ENCODE assay signal across 14 cellular contexts in the genomic region with DNA sequence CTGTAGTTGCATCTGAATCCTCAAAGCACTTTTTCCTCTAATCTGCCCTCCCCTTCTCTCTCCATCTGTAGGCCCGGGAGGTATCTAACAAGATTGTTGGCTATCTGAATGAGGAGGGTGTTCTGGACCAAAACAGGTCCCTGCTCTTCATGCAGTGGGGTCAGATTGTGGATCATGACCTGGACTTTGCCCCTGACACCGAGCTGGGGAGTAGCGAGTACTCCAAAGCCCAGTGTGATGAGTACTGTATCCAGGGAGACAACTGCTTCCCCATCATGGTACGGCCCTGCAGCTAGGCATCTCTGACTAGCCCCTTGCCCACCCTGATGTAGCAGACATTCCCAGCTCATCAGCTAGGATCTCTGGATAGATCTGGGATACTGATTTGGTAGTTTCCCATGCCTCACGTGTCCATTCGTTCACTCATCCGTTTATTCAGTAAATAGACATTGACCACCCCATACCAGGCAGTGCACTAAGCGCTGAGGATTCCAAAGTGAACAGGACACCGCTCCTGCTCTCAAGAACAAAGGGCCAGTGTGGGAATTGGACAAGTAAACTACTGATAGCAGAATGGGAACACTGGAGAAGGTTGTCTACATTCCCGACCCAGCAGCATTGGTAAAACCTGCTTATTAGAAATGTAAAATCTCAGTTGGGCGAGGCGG. TPM values are rescaled to one million over a fixed set of nuclear protein-coding genes. Genes with fewer than 3 reads are reported as not detected.
DNase-seq lines count a peak whose midpoint lies in the region; ATAC-seq, FAIRE-seq and TF ChIP-seq lines count a peak whose summit lies in the region.
"Had no signal": no experiment of that assay in that cellular context is flagged by ENCODE, and none has a peak within 500 bp of the region (broad histone marks: within the 10 kb centered on the region; RNA-seq: fewer than 3 reads in every experiment).

No MANE protein-coding gene starts in this region.

- no peaks in the 10 kb centered on the region for H3K79me2 ChIP-seq in OCI-LY1 (ENCODE audit: insufficient read depth, low read length)

- no peaks in the 10 kb centered on the region for H4K20me1 ChIP-seq in OCI-LY1 (ENCODE audit: insufficient read depth, low read length)

- H3K27me3 Mint-ChIP-seq in activated naive CD4-positive, alpha-beta T cell treated with anti-CD3 and anti-CD28 coated beads, Interleukin-2, amount 10 ng/mL, durations not matched to agents 7 days and 5 days: peaks cover 84% of the 10 kb centered on the region
- H3K27me3 Mint-ChIP-seq in effector memory CD8-positive, alpha-beta T cell: peaks cover 12 to 55% of the 10 kb centered on the region in 2 donors
- peaks cover 53% of the 10 kb centered on the region for H3K27me3 Mint-ChIP-seq in osteocyte (ENCODE audit: unreplicated experiment)

- peaks cover 4% of the 10 kb centered on the region for H3K4me1 ChIP-seq in OCI-LY1 (ENCODE audit: insufficient read depth, low read length, severe bottlenecking)
- peaks cover 0 to 2% of the 10 kb centered on the region in 2 donors for H3K4me1 ChIP-seq in kidney (ENCODE audit: control insufficient read depth in 1 of 2, insufficient read depth in 1 of 2, low read depth in 1 of 2, low read length in 2 of 2)

- H3K27me3 ChIP-seq in OCI-LY1 (ENCODE audit: insufficient read depth, low read length): peaks cover 6% of the 10 kb centered on the region; the same call in 1 of the 2 replicates

- H3K4me3 Mint-ChIP-seq in activated naive CD4-positive, alpha-beta T cell treated with anti-CD3 and anti-CD28 coated beads, Interleukin-2, amount 10 ng/mL, durations not matched to agents 7 days and 5 days: peak overlapping the region; percentile 64
- peak overlapping the region; percentile 70 to 73 for H3K4me3 Mint-ChIP-seq in effector memory CD8-positive, alpha-beta T cell
- no peak overlapping the region for H3K4me3 Mint-ChIP-seq in osteocyte (ENCODE audit: unreplicated experiment)

- H3K36me3 Mint-ChIP-seq in activated naive CD4-positive, alpha-beta T cell treated with anti-CD3 and anti-CD28 coated beads, Interleukin-2, amount 10 ng/mL, durations not matched to agents 7 days and 5 days: no peaks in the 10 kb centered on the region
- peaks cover 3% of the 10 kb centered on the region for H3K36me3 Mint-ChIP-seq in effector memory CD8-positive, alpha-beta T cell (ENCODE audit: insufficient read depth)
- H3K36me3 Mint-ChIP-seq in osteocyte (ENCODE audit: unreplicated experiment): no peaks in the 10 kb centered on the region

- no peak for DNase-seq in activated naive CD4-positive, alpha-beta T cell treated with anti-CD3 and anti-CD28 coated beads, Interleukin-2, amount 10 ng/mL, durations not matched to agents 7 days and 5 days
- DNase-seq in activated naive CD4-positive, alpha-beta T cell (lab: John Stamatoyannopoulos, UW): no peak
- no peak for DNase-seq in effector memory CD8-positive, alpha-beta T cell
- DNase-seq in osteocyte (ENCODE audit: extremely low spot score, unreplicated experiment): peak; percentile 38
- DNase-seq in kidney: no peak
- no peak for DNase-seq in NCI-H2081 (lab: John Stamatoyannopoulos, UW)
- no peak for DNase-seq in superior temporal gyrus (ENCODE audit: extremely low spot score)
- DNase-seq: H7, NCI-H1436 treated with DMSO at 0.1 percent for 48 hours had no signal

- no peak overlapping the region for H3K4me3 ChIP-seq in OCI-LY1 (ENCODE audit: low read depth, low read length, poor library complexity, severe bottlenecking)
- no peak overlapping the region for H3K4me3 ChIP-seq in kidney (ENCODE audit: low read length in 2 of 2)
- H3K4me3 ChIP-seq: cardiac muscle cell had no signal

- H3K36me3 ChIP-seq in OCI-LY1 (ENCODE audit: insufficient read depth, low read length): no peaks in the 10 kb centered on the region
- no peaks in the 10 kb centered on the region for H3K36me3 ChIP-seq in kidney (ENCODE audit: control insufficient read depth in 1 of 2, insufficient read depth in 2 of 2, low read length in 2 of 2)
- H3K36me3 ChIP-seq: cardiac muscle cell had no signal

- H3K9me3 ChIP-seq in OCI-LY1 (ENCODE audit: low read length) (no peaks in the 10 kb centered on the region), kidney (ENCODE audit: control insufficient read depth in 1 of 2, low read length in 2 of 2) (no peaks in the 10 kb centered on the region)

- FAIRE-seq in kidney (lab: Jason Lieb, UNC): no peak

- H3K27ac ChIP-seq in OCI-LY1 (ENCODE audit: low read depth, low read length, poor library complexity, severe bottlenecking) (no peak overlapping the region), kidney (ENCODE audit: low read depth in 2 of 2, low read length in 2 of 2) (no peak overlapping the region)
- H3K27ac ChIP-seq: cardiac muscle cell, skin epidermis had no signal

- no peak for TF ChIP-seq CTCF in OCI-LY1 (IDR thresholded peaks at IDR 0.05; ENCODE audit: low read length)
- no peak for TF ChIP-seq CTCF in osteocyte (IDR thresholded peaks at IDR 0.05)
- TF ChIP-seq CTCF in kidney (IDR thresholded peaks at IDR 0.05; ENCODE audit: borderline replicate concordance, extremely low read depth, insufficient read depth): no peak

- H3K27ac Mint-ChIP-seq in activated naive CD4-positive, alpha-beta T cell treated with anti-CD3 and anti-CD28 coated beads, Interleukin-2, amount 10 ng/mL, durations not matched to agents 7 days and 5 days: no peak overlapping the region
- no peak overlapping the region for H3K27ac Mint-ChIP-seq in effector memory CD8-positive, alpha-beta T cell
- H3K27ac Mint-ChIP-seq in osteocyte (ENCODE audit: unreplicated experiment): no peak overlapping the region

- CTCF ChIA-PET in activated naive CD4-positive, alpha-beta T cell treated with anti-CD3 and anti-CD28 coated beads, Interleukin-2, amount 10 ng/mL, durations not matched to agents 7 days and 5 days (lab: Charles Lee): interaction anchor here (0.7 to 3.3 kb wide), 21 partner anchors 8 to 694 kb away, joined by 3 to 18 read pairs (median 4); partner anchors contain the start of genes HSF5, RNF43 and SUPT4H1

- H3K9me3 Mint-ChIP-seq in activated naive CD4-positive, alpha-beta T cell treated with anti-CD3 and anti-CD28 coated beads, Interleukin-2, amount 10 ng/mL, durations not matched to agents 7 days and 5 days: no peaks in the 10 kb centered on the region
- no peaks in the 10 kb centered on the region for H3K9me3 Mint-ChIP-seq in effector memory CD8-positive, alpha-beta T cell
- no peaks in the 10 kb centered on the region for H3K9me3 Mint-ChIP-seq in osteocyte (ENCODE audit: unreplicated experiment)

- H3K9ac ChIP-seq in OCI-LY1 (ENCODE audit: low read length) (no peak overlapping the region), kidney (ENCODE audit: low read length in 2 of 2) (no peak overlapping the region)

- no peaks in the 10 kb centered on the region for H3K9me2 ChIP-seq in OCI-LY1 (ENCODE audit: low read depth, low read length)

- no peak overlapping the region for H3K4me2 ChIP-seq in OCI-LY1 (ENCODE audit: low read length)

- peaks cover 27% of the 10 kb centered on the region for H3K4me1 Mint-ChIP-seq in activated naive CD4-positive, alpha-beta T cell treated with anti-CD3 and anti-CD28 coated beads, Interleukin-2, amount 10 ng/mL, durations not matched to agents 7 days and 5 days
- peaks cover 6 to 20% of the 10 kb centered on the region in 2 donors for H3K4me1 Mint-ChIP-seq in effector memory CD8-positive, alpha-beta T cell (ENCODE audit: low read depth in 2 of 2)
- H3K4me1 Mint-ChIP-seq in osteocyte (ENCODE audit: unreplicated experiment): peaks cover 2% of the 10 kb centered on the region

- intact Hi-C loops in kidney (cut with DNase I): no loop called here

- H3F3A ChIP-seq in OCI-LY1 (ENCODE audit: insufficient read depth, low read length): no peaks in the 10 kb centered on the region

- ATAC-seq in effector memory CD8-positive, alpha-beta T cell (replicated peaks): no peak

- H2AFZ ChIP-seq in OCI-LY1 (ENCODE audit: low read length): peak overlapping the region; percentile 63; the same call in 1 of the 2 replicates

RNA-seq across cellular contexts. Expression of gene LPO, which starts 12.1 kb away (rescaled TPM):
- not detected in 2 replicates for total RNA-seq in osteocyte
- not detected for total RNA-seq in kidney
- polyA plus RNA-seq in kidney (ENCODE audit: insufficient read depth, low read depth, low replicate concordance): not detected
- total RNA-seq: cardiac muscle cell; H7; T-helper 2 cell treated with Interferon-gamma antibody and Interleukin-4, amounts not matched to agents 100 ng/mL and 5 ng/mL, for 36 hours had no signal
- polyA plus RNA-seq: cardiac muscle cell had no signal

RNA-seq across cellular contexts. Expression of gene MPO, which starts 30.3 kb away (rescaled TPM):
- total RNA-seq in osteocyte: not detected in 2 replicates
- 0.47 TPM for total RNA-seq in kidney
- not detected for polyA plus RNA-seq in kidney (ENCODE audit: insufficient read depth, low read depth, low replicate concordance)
- total RNA-seq: cardiac muscle cell; H7; T-helper 2 cell treated with Interferon-gamma antibody and Interleukin-4, amounts not matched to agents 100 ng/mL and 5 ng/mL, for 36 hours had no signal
- polyA plus RNA-seq: cardiac muscle cell had no signal

RNA-seq across cellular contexts. Expression of gene MKS1, which starts 31.4 kb away (rescaled TPM):
- total RNA-seq in osteocyte: 21.5 and 24.1 TPM in 2 replicates
- total RNA-seq in kidney: 25.6 TPM
- 17.2 TPM for polyA plus RNA-seq in kidney (ENCODE audit: insufficient read depth, low read depth, low replicate concordance)

RNA-seq across cellular contexts. Expression of gene EPX, which starts 58.0 kb away (rescaled TPM):
- not detected in 2 replicates for total RNA-seq in osteocyte
- total RNA-seq in kidney: 0.19 TPM
- polyA plus RNA-seq in kidney (ENCODE audit: insufficient read depth, low read depth, low replicate concordance): not detected
- total RNA-seq: cardiac muscle cell; H7; omental fat pad; T-helper 2 cell treated with Interferon-gamma antibody and Interleukin-4, amounts not matched to agents 100 ng/mL and 5 ng/mL, for 36 hours had no signal
- polyA plus RNA-seq: cardiac muscle cell had no signal
